8 cellular contexts compared by ENCODE assay signal in the genomic region with DNA sequence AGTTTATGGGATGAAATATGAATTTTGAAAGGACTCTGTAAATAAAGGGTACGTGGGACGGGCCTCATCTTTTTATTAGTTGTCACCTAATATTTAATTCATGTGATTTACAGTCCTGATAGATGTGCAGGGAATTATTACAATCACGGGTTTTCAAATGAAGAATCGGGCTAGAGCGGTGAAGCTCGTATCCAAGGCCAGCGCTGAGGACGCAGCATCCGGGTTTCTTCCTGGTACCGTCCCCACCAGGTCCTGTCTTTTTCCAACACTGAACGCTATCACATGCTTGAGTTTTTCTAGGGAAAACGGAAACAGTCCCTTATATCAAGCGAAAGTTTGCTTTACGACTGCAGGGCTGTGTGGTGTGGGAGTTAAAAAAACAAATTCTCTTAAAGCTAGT. TPM values are rescaled to one million over a fixed set of nuclear protein-coding genes. Genes with fewer than 3 reads are reported as not detected.
DNase-seq lines count a peak whose midpoint lies in the region; TF ChIP-seq lines count a peak whose summit lies in the region.

No MANE protein-coding gene starts in this region.

- no peak for TF ChIP-seq CTCF in A673 (conservative IDR thresholded peaks at IDR 0.05; ENCODE audit: low read depth, low read length)
- TF ChIP-seq CTCF in GM12865 (IDR thresholded peaks at IDR 0.05; ENCODE audit: insufficient read depth, low read depth, low read length, missing control alignments) = no peak
- no peak for TF ChIP-seq CTCF in epithelial cell of proximal tubule (conservative IDR thresholded peaks at IDR 0.05; ENCODE audit: low read depth, low read length)

- H3K4me1 ChIP-seq in A673 (ENCODE audit: insufficient read depth, low read length, poor library complexity, severe bottlenecking) = peaks cover 13% of the 10 kb centered on the region
- peaks cover 32% of the 10 kb centered on the region for H3K4me1 ChIP-seq in mucosa of stomach (ENCODE audit: control insufficient read depth, insufficient read depth, low read length)

- CTCF ChIA-PET in A673 (lab: Charles Lee) = no interaction called here

- POLR2A ChIA-PET in A673 (lab: Charles Lee; ENCODE audit: low non-redundant PET) = interaction anchor here (0.6 kb wide), 1 partner anchor 695 kb away, joined by 19 read pairs; no protein-coding TSS in a partner anchor

- DNase-seq in A673 (ENCODE audit: low spot score) = peak; percentile 55
- DNase-seq in GM12865 (ENCODE audit: low read depth) = peak; percentile 28
- peak; percentile 45 for DNase-seq in T1000 (lab: John Stamatoyannopoulos, UW)
- no peak for DNase-seq in epithelial cell of proximal tubule (ENCODE audit: low read depth)
- DNase-seq in AML-193 (lab: John Stamatoyannopoulos, UW) = no peak
- no peak for DNase-seq in NCI-H1048 (lab: John Stamatoyannopoulos, UW)
- DNase-seq in NCI-H774 (lab: John Stamatoyannopoulos, UW) = no peak

- intact Hi-C loops in A673 (cut with micrococcal nuclease; ENCODE audit: unreplicated experiment) = no loop called here

- H3K4me3 ChIP-seq in A673 (ENCODE audit: low read depth, low read length, poor library complexity, severe bottlenecking) (peak overlapping the region; percentile 61), GM12865 (ENCODE audit: low read depth, low read length) (peak overlapping the region; percentile 96), epithelial cell of proximal tubule (ENCODE audit: low read depth, low read length) (peak overlapping the region; percentile 58), mucosa of stomach (ENCODE audit: low read length) (peak overlapping the region; percentile 56)

- peak overlapping the region; percentile 89 for H3K27ac ChIP-seq in A673 (ENCODE audit: low read depth, low read length, poor library complexity, severe bottlenecking)

- H3K27me3 ChIP-seq in A673 (replicated peaks; ENCODE audit: insufficient read depth, low read depth, low read length, poor library complexity) (no peaks in the 10 kb centered on the region), mucosa of stomach (ENCODE audit: control insufficient read depth, insufficient read depth, low read length) (no peaks in the 10 kb centered on the region)

- peak overlapping the region; percentile 92 for H3K9ac ChIP-seq in mucosa of stomach (ENCODE audit: low read length)

- H3K36me3 ChIP-seq in A673 (ENCODE audit: insufficient read depth, low read length, poor library complexity, severe bottlenecking) (peaks cover 28% of the 10 kb centered on the region), mucosa of stomach (ENCODE audit: control insufficient read depth, insufficient read depth, low read length) (peaks cover 13% of the 10 kb centered on the region)

- H3K9me3 ChIP-seq in A673 (ENCODE audit: low read depth, low read length, poor library complexity, severe bottlenecking) (no peaks in the 10 kb centered on the region), mucosa of stomach (ENCODE audit: control insufficient read depth, low read length) (no peaks in the 10 kb centered on the region)

- BruUV-seq in A673 (replicated peaks; lab: Mats Ljungman, UMichigan) = no TSS peak

RNA-seq across cellular contexts. Expression of a gene that starts 0.8 kb away (rescaled TPM):
- total RNA-seq in A673 (2021) (61.8 and 62.6 TPM in 2 replicates), epithelial cell of proximal tubule (1.1 and 3.0 TPM in 2 replicates)

RNA-seq across cellular contexts. Expression of a gene that starts 6.2 kb away (rescaled TPM):
- total RNA-seq in A673 (2021) (0.70 and 0.97 TPM in 2 replicates), epithelial cell of proximal tubule (10.9 and 11.2 TPM in 2 replicates)

RNA-seq across cellular contexts. Expression of a gene that starts 9.7 kb away (rescaled TPM):
- total RNA-seq in A673 (2021) (17.7 and 18.4 TPM in 2 replicates), epithelial cell of proximal tubule (38.9 and 41.2 TPM in 2 replicates)

RNA-seq across cellular contexts. Expression of a gene that starts 10.3 kb away (rescaled TPM):
- total RNA-seq in A673 (2021) = 138 and 166 TPM in 2 replicates
- total RNA-seq in epithelial cell of proximal tubule = 91.0 and 108 TPM in 2 replicates

RNA-seq across cellular contexts. Expression of a gene that starts 50.3 kb away (rescaled TPM):
- 2.4 and 2.8 TPM in 2 replicates for total RNA-seq in A673 (2021)
- total RNA-seq in epithelial cell of proximal tubule = 0.14 and 0.29 TPM in 2 replicates

Comparison
In these comparisons a context has a peak if more than half of its experiments do, and no peak if none do; other contexts are left out.
1. DNase-seq: peak in A673 (single experiment), GM12865 (single experiment) and T1000 (single experiment); none in epithelial cell of proximal tubule (single experiment), AML-193 (0 of 2), NCI-H1048 (single experiment) and NCI-H774 (single experiment).
2. RNA of a gene that starts 0.8 kb away (total RNA-seq): 61.8 to 62.6 TPM in A673; 1.1 to 3.0 TPM in epithelial cell of proximal tubule; every median in the first group is over 10 times any median in the second.
3. Peak in every context shown above with its lines, with median percentiles within 50 percentile points of each other: H3K4me3 ChIP-seq.